In genomic region chr2:196640031-196640548, GRCh38 we compare ENCODE assay signal across 8 cellular contexts. TPM values are rescaled to one million over a fixed set of nuclear protein-coding genes. Genes with fewer than 3 reads are reported as not detected.
A peak's percentile ranks its signal among the peaks of the same experiment; 100 is the strongest.
DNase-seq lines count a peak whose midpoint lies in the region; ATAC-seq and TF ChIP-seq lines count a peak whose summit lies in the region.

No MANE protein-coding gene starts in this region.

- H3K4me1 ChIP-seq in OCI-LY3 (ENCODE audit: low read length) (peaks cover 8% of the 10 kb centered on the region), smooth muscle cell (ENCODE audit: low read depth) (peaks cover 4% of the 10 kb centered on the region)

- no peaks in the 10 kb centered on the region for H3K9me3 ChIP-seq in OCI-LY3 (ENCODE audit: insufficient read depth, low read length)
- no peaks in the 10 kb centered on the region for H3K9me3 ChIP-seq in smooth muscle cell (replicated peaks; ENCODE audit: low read depth)

- H3F3A ChIP-seq in smooth muscle cell (ENCODE audit: low read depth): no peaks in the 10 kb centered on the region

- H4K20me1 ChIP-seq in OCI-LY3 (ENCODE audit: insufficient read depth, low read length) (no peaks in the 10 kb centered on the region), smooth muscle cell (ENCODE audit: low read depth) (no peaks in the 10 kb centered on the region)

- H3K4me2 ChIP-seq in OCI-LY3 (ENCODE audit: low read length): peak overlapping the region; percentile 94
- H3K4me2 ChIP-seq in smooth muscle cell: peak overlapping the region; percentile 87

- H3K9ac ChIP-seq in OCI-LY3 (ENCODE audit: low read length): peak overlapping the region; percentile 70
- H3K9ac ChIP-seq in smooth muscle cell (ENCODE audit: low read depth): peak overlapping the region; percentile 62

- ATAC-seq in GM21529 (IDR thresholded peaks at IDR 0.05; ENCODE audit: unreplicated experiment) (no peak), HG03565 (IDR thresholded peaks at IDR 0.05; ENCODE audit: unreplicated experiment) (no peak)

- H3K4me3 ChIP-seq in OCI-LY3 (ENCODE audit: low read length) (peak overlapping the region; percentile 91), fibroblast of pulmonary artery (replicated peaks; ENCODE audit: low read depth, low read length) (peak overlapping the region; percentile 81), smooth muscle cell (peak overlapping the region; percentile 64)

- peak overlapping the region; percentile 86 for H2AFZ ChIP-seq in OCI-LY3 (ENCODE audit: low read depth, low read length)
- peak overlapping the region; percentile 98 for H2AFZ ChIP-seq in smooth muscle cell (ENCODE audit: low read depth)

- DNase-seq in DMS 273 (lab: John Stamatoyannopoulos, UW; ENCODE audit: unreplicated experiment) (peak; percentile 46), DMS 273 treated with DMSO at 0.1 percent for 48 hours (lab: John Stamatoyannopoulos, UW) (no peak), fibroblast of pulmonary artery (ENCODE audit: low read depth) (no peak), smooth muscle cell (lab: John Stamatoyannopoulos, UW; ENCODE audit: unreplicated experiment) (no peak), NCI-H345 (lab: John Stamatoyannopoulos, UW) (no peak)

- WGBS in smooth muscle cell (ENCODE audit: low lambda C conversion rate): 10% methylated on average over 12 of the region's 12 CpGs

- TF ChIP-seq CTCF in OCI-LY3 (IDR thresholded peaks at IDR 0.05; ENCODE audit: low read depth, low read length): no peak
- TF ChIP-seq CTCF in fibroblast of pulmonary artery (IDR thresholded peaks at IDR 0.05; ENCODE audit: low read length, missing control alignments): no peak
- TF ChIP-seq CTCF in smooth muscle cell (IDR thresholded peaks at IDR 0.05; ENCODE audit: borderline replicate concordance, insufficient read depth, poor library complexity, severe bottlenecking): no peak

- H3K27me3 ChIP-seq in OCI-LY3 (ENCODE audit: low read depth, low read length) (no peaks in the 10 kb centered on the region), smooth muscle cell (ENCODE audit: low read depth) (no peaks in the 10 kb centered on the region)

- peaks cover 44% of the 10 kb centered on the region for H3K79me2 ChIP-seq in OCI-LY3 (ENCODE audit: low read length)
- H3K79me2 ChIP-seq in smooth muscle cell (ENCODE audit: low read depth): no peaks in the 10 kb centered on the region

- H3K36me3 ChIP-seq in OCI-LY3 (replicated peaks; ENCODE audit: low read depth, low read length): peaks cover under 1% of the 10 kb centered on the region
- no peaks in the 10 kb centered on the region for H3K36me3 ChIP-seq in smooth muscle cell (ENCODE audit: low read depth)

- H3K27ac ChIP-seq in OCI-LY3 (ENCODE audit: low read length) (peak overlapping the region; percentile 38; the same call in 1 of the 2 replicates), smooth muscle cell (ENCODE audit: low read depth) (no peak overlapping the region)

RNA-seq across cellular contexts. Expression of gene CCDC150, which starts 0.6 kb away (rescaled TPM):
- 2.0 and 10.3 TPM in 2 replicates for total RNA-seq in smooth muscle cell
- 2.5 and 3.7 TPM in 2 replicates for polyA plus RNA-seq in smooth muscle cell

RNA-seq across cellular contexts. Expression of gene HECW2, which starts 46.7 kb away (rescaled TPM):
- 11.0 and 15.0 TPM in 2 replicates for total RNA-seq in smooth muscle cell
- polyA plus RNA-seq in smooth muscle cell: 3.5 and 3.9 TPM in 2 replicates
